15 cellular contexts compared by ENCODE assay signal in genomic region chr20:50852085-50852484, GRCh38. TPM values are rescaled to one million over a fixed set of nuclear protein-coding genes. Genes with fewer than 3 reads are reported as not detected.
DNase-seq lines count a peak whose midpoint lies in the region; ATAC-seq lines count a peak whose summit lies in the region.
"Had no signal": no experiment of that assay in that cellular context is flagged by ENCODE, and none has a peak within 500 bp of the region (broad histone marks: within the 10 kb centered on the region; RNA-seq: fewer than 3 reads in every experiment).

No MANE protein-coding gene starts in this region.

- H3K27ac Mint-ChIP-seq in activated naive CD4-positive, alpha-beta T cell treated with anti-CD3 and anti-CD28 coated beads, Interleukin-2, amount 50 U/mL, for 24 hours: peak overlapping the region; percentile 35
- peak overlapping the region; percentile 16 for H3K27ac Mint-ChIP-seq in activated naive CD8-positive, alpha-beta T cell treated with anti-CD3 and anti-CD28 coated beads for 36 hours
- peak overlapping the region in 6 of 10 donors; percentile 56 to 91 (median 78) for H3K27ac Mint-ChIP-seq in naive thymus-derived CD8-positive, alpha-beta T cell

- DNase-seq in activated naive CD4-positive, alpha-beta T cell treated with Interleukin-2 at 50 U/mL for 16 hours: no peak
- no peak for DNase-seq in activated naive CD8-positive, alpha-beta T cell treated with anti-CD3 and anti-CD28 coated beads for 36 hours
- no peak for DNase-seq in naive thymus-derived CD8-positive, alpha-beta T cell
- no peak for DNase-seq in NCI-H774 (lab: John Stamatoyannopoulos, UW)
- no peak for DNase-seq in NCI-H2107 treated with DMSO at 0.1 percent for 48 hours (lab: John Stamatoyannopoulos, UW; ENCODE audit: unreplicated experiment)
- DNase-seq: DMS79 treated with DMSO at 0.1 percent for 48 hours, GDM1, Kasumi-1, NCI-H1417, NCI-H1930, NCI-H510A had no signal

- no peaks in the 10 kb centered on the region for H3K36me3 ChIP-seq in HUES48 (ENCODE audit: control insufficient read depth, insufficient read depth, low read length)

- peak overlapping the region; percentile 20 for H3K27ac ChIP-seq in HUES48 (ENCODE audit: low read depth, low read length)
- H3K27ac ChIP-seq: A549 had no signal

- H3K9me3 ChIP-seq in HUES48 (ENCODE audit: control insufficient read depth, insufficient read depth, low read length): no peaks in the 10 kb centered on the region
- H3K9me3 ChIP-seq: A549 had no signal

- H3K27me3 Mint-ChIP-seq in activated naive CD4-positive, alpha-beta T cell treated with anti-CD3 and anti-CD28 coated beads, Interleukin-2, amount 50 U/mL, for 24 hours: no peaks in the 10 kb centered on the region
- no peaks in the 10 kb centered on the region for H3K27me3 Mint-ChIP-seq in activated naive CD8-positive, alpha-beta T cell treated with anti-CD3 and anti-CD28 coated beads for 36 hours
- H3K27me3 Mint-ChIP-seq in naive thymus-derived CD8-positive, alpha-beta T cell: no peaks in the 10 kb centered on the region

- no peak overlapping the region for H3K4me3 ChIP-seq in HUES48 (ENCODE audit: low read depth, low read length)
- H3K4me3 ChIP-seq: A549 had no signal

- H3K27me3 ChIP-seq in HUES48 (ENCODE audit: control insufficient read depth, insufficient read depth, low read length): no peaks in the 10 kb centered on the region

- ATAC-seq in naive thymus-derived CD8-positive, alpha-beta T cell: no peak
- no peak for ATAC-seq in GM18502 (IDR thresholded peaks at IDR 0.05; ENCODE audit: poor library complexity, unreplicated experiment)
- ATAC-seq: A549 had no signal

- H3K9me3 Mint-ChIP-seq in activated naive CD4-positive, alpha-beta T cell treated with anti-CD3 and anti-CD28 coated beads, Interleukin-2, amount 50 U/mL, for 24 hours: no peaks in the 10 kb centered on the region
- no peaks in the 10 kb centered on the region for H3K9me3 Mint-ChIP-seq in activated naive CD8-positive, alpha-beta T cell treated with anti-CD3 and anti-CD28 coated beads for 36 hours
- H3K9me3 Mint-ChIP-seq in naive thymus-derived CD8-positive, alpha-beta T cell: no peaks in the 10 kb centered on the region

- no peak overlapping the region for H3K9ac ChIP-seq in HUES48 (ENCODE audit: low read depth, low read length)

- H3K4me1 ChIP-seq in HUES48 (ENCODE audit: control insufficient read depth, insufficient read depth, low read length): peaks cover 13% of the 10 kb centered on the region; the same call in 1 of the 2 replicates

- H3K4me1 Mint-ChIP-seq in activated naive CD4-positive, alpha-beta T cell treated with anti-CD3 and anti-CD28 coated beads, Interleukin-2, amount 50 U/mL, for 24 hours: peaks cover 9% of the 10 kb centered on the region
- peaks cover 18% of the 10 kb centered on the region for H3K4me1 Mint-ChIP-seq in activated naive CD8-positive, alpha-beta T cell treated with anti-CD3 and anti-CD28 coated beads for 36 hours
- H3K4me1 Mint-ChIP-seq in naive thymus-derived CD8-positive, alpha-beta T cell: peaks cover 11 to 54% (median 29%) of the 10 kb centered on the region in 4 donors

- POLR2A ChIA-PET in naive thymus-derived CD8-positive, alpha-beta T cell (lab: Charles Lee): no interaction called here

- H3K4me3 Mint-ChIP-seq in activated naive CD4-positive, alpha-beta T cell treated with anti-CD3 and anti-CD28 coated beads, Interleukin-2, amount 50 U/mL, for 24 hours: no peak overlapping the region
- no peak overlapping the region for H3K4me3 Mint-ChIP-seq in activated naive CD8-positive, alpha-beta T cell treated with anti-CD3 and anti-CD28 coated beads for 36 hours
- no peak overlapping the region for H3K4me3 Mint-ChIP-seq in naive thymus-derived CD8-positive, alpha-beta T cell

- H3K36me3 Mint-ChIP-seq in activated naive CD4-positive, alpha-beta T cell treated with anti-CD3 and anti-CD28 coated beads, Interleukin-2, amount 50 U/mL, for 24 hours: peaks cover 6% of the 10 kb centered on the region
- H3K36me3 Mint-ChIP-seq in activated naive CD8-positive, alpha-beta T cell treated with anti-CD3 and anti-CD28 coated beads for 36 hours: peaks cover 4% of the 10 kb centered on the region
- H3K36me3 Mint-ChIP-seq in naive thymus-derived CD8-positive, alpha-beta T cell: peaks cover 0 to 20% (median 0%) of the 10 kb centered on the region in 3 donors

RNA-seq across cellular contexts. Expression of gene BCAS4, which starts 57.2 kb away (rescaled TPM):
- total RNA-seq in activated naive CD8-positive, alpha-beta T cell treated with anti-CD3 and anti-CD28 coated beads for 36 hours: 10 to 100 TPM; 27.1 to 28.9 TPM
- total RNA-seq in naive thymus-derived CD8-positive, alpha-beta T cell: 10 to 100 TPM; 77.4 to 89.9 TPM
- 10 to 100 TPM; 33.5 to 51.5 (median 39.9) TPM for polyA plus RNA-seq in naive thymus-derived CD8-positive, alpha-beta T cell

Comparison
In these comparisons a context has a peak if more than half of its experiments do, and no peak if none do; other contexts are left out.
1. H3K27ac Mint-ChIP-seq: peak in every context shown above with its lines; median percentile 78 in naive thymus-derived CD8-positive, alpha-beta T cell; 35 in activated naive CD4-positive, alpha-beta T cell treated with anti-CD3 and anti-CD28 coated beads, Interleukin-2, amount 50 U/mL, for 24 hours; 16 in activated naive CD8-positive, alpha-beta T cell treated with anti-CD3 and anti-CD28 coated beads for 36 hours.